ENCODE assay signal across 1 cellular context in genomic region chrX:124507276-124507675, GRCh38.
TF ChIP-seq lines count a peak whose summit lies in the region.

No MANE protein-coding gene starts in this region.

TF ChIP-seq in K562, 482 proteins besides CTCF, POLR2A, EP300 and RAD21:
- TF ChIP-seq ESRRA (IDR thresholded peaks at IDR 0.05; ENCODE audit: borderline replicate concordance, low read depth) (no peak), FOSL1 (tag; conservative IDR thresholded peaks at IDR 0.05) (0 out of 2 replicates have a peak, but pooled peaks have one; percentile 18)
